In genomic region chr4:30722092-30722915, GRCh38 we compare ENCODE assay signal across 9 cellular contexts. TPM values are rescaled to one million over a fixed set of nuclear protein-coding genes. Genes with fewer than 3 reads are reported as not detected.
DNase-seq lines count a peak whose midpoint lies in the region; ATAC-seq, FAIRE-seq and TF ChIP-seq lines count a peak whose summit lies in the region.
"Had no signal": no experiment of that assay in that cellular context is flagged by ENCODE, and none has a peak within 500 bp of the region (broad histone marks: within the 10 kb centered on the region; RNA-seq: fewer than 3 reads in every experiment).

No MANE protein-coding gene starts in this region.

- DNase-seq in AG04450 (ENCODE audit: low read depth, low spot score) = no peak
- DNase-seq in RWPE2 (ENCODE audit: low spot score) = no peak
- peak; percentile 39 for DNase-seq in left ventricle myocardium superior
- no peak for DNase-seq in globus pallidus (ENCODE audit: low spot score)
- DNase-seq in HTR-8/SVneo (ENCODE audit: insufficient read length, low spot score) = no peak
- DNase-seq in islet precursor cell = no peak

- no peaks in the 10 kb centered on the region for H3K36me3 ChIP-seq in RWPE2 (ENCODE audit: low read depth)
- no peaks in the 10 kb centered on the region for H3K36me3 ChIP-seq in parathyroid adenoma (ENCODE audit: control insufficient read depth, insufficient read depth, low read length)

- H3K4me1 ChIP-seq in RWPE2 (ENCODE audit: insufficient read depth, poor library complexity, severe bottlenecking) (peaks cover 24% of the 10 kb centered on the region), parathyroid adenoma (no peaks in the 10 kb centered on the region)

- no peaks in the 10 kb centered on the region for H3K27me3 ChIP-seq in AG04450 (ENCODE audit: control insufficient read depth, insufficient read depth, low read length)
- H3K27me3 ChIP-seq in RWPE2 (ENCODE audit: insufficient read depth, poor library complexity, severe bottlenecking) = no peaks in the 10 kb centered on the region
- no peaks in the 10 kb centered on the region for H3K27me3 ChIP-seq in parathyroid adenoma (ENCODE audit: control insufficient read depth, insufficient read depth, low read length)

- H3K4me3 ChIP-seq in AG04450 (ENCODE audit: low read depth, low read length) = peak overlapping the region; percentile 87
- H3K4me3 ChIP-seq in RWPE2 (ENCODE audit: severe bottlenecking) = peak overlapping the region; percentile 39
- no peak overlapping the region for H3K4me3 ChIP-seq in parathyroid adenoma (ENCODE audit: low read depth, low read length)

- no peaks in the 10 kb centered on the region for H3K79me2 ChIP-seq in parathyroid adenoma

- CTCF ChIA-PET in AG04450 (lab: Charles Lee) = interaction anchor here (0.8 to 2.0 kb wide), 15 partner anchors 8 to 429 kb away, joined by 3 to 10 read pairs (median 3); no protein-coding TSS in a partner anchor

- no peak overlapping the region for H3K9ac ChIP-seq in parathyroid adenoma

- intact Hi-C loops in left ventricle myocardium superior (cut with micrococcal nuclease) = no loop called here

- H2AFZ ChIP-seq in parathyroid adenoma = no peak overlapping the region

- TF ChIP-seq CTCF in AG04450 (IDR thresholded peaks at IDR 0.05; ENCODE audit: low read depth, low read length) = no peak; the same call in 1 of the 2 replicates
- TF ChIP-seq CTCF in RWPE2 (IDR thresholded peaks at IDR 0.05; ENCODE audit: poor library complexity, severe bottlenecking) = peak; percentile 59
- no peak for TF ChIP-seq CTCF in parathyroid adenoma (IDR thresholded peaks at IDR 0.05)

- POLR2A ChIA-PET in AG04450 (lab: Yijun Ruan, JAX) = interaction anchor here (1.0 kb wide), 1 partner anchor 32 kb away, joined by 4 read pairs; no protein-coding TSS in a partner anchor

- peak overlapping the region; percentile 59 for H3K4me2 ChIP-seq in parathyroid adenoma (ENCODE audit: low read length)

- ATAC-seq in RWPE2 (ENCODE audit: low read depth) (no peak), left ventricle myocardium superior (no peak), GM19035 (IDR thresholded peaks at IDR 0.05; ENCODE audit: unreplicated experiment) (no peak)

- H3K9me3 ChIP-seq in AG04450 (ENCODE audit: control insufficient read depth, insufficient read depth, low read length) = no peaks in the 10 kb centered on the region; the same call in 1 of the 2 replicates
- no peaks in the 10 kb centered on the region for H3K9me3 ChIP-seq in RWPE2 (ENCODE audit: severe bottlenecking)
- H3K9me3 ChIP-seq in parathyroid adenoma (ENCODE audit: control insufficient read depth, low read length) = no peaks in the 10 kb centered on the region

- no peak for FAIRE-seq in HTR-8/SVneo (lab: Jason Lieb, UNC)

- H3K27ac ChIP-seq in AG04450 (ENCODE audit: low read depth, low read length) (no peak overlapping the region), RWPE2 (ENCODE audit: poor library complexity, severe bottlenecking) (no peak overlapping the region), parathyroid adenoma (no peak overlapping the region)
- H3K27ac ChIP-seq: VCaP had no signal

RNA-seq across cellular contexts. Expression of gene PCDH7, which starts 2.1 kb away (rescaled TPM):
- polyA plus RNA-seq in AG04450 (2011; rRNA removed) = 18.5 and 20.0 TPM in 2 replicates
- polyA minus RNA-seq in AG04450 (2011; rRNA and poly(A)+ RNA removed) = 61.6 and 62.8 TPM in 2 replicates
- 53.4 TPM for total RNA-seq in left ventricle myocardium superior
